ENCODE assay signal across 1 cellular context in the genomic region with DNA sequence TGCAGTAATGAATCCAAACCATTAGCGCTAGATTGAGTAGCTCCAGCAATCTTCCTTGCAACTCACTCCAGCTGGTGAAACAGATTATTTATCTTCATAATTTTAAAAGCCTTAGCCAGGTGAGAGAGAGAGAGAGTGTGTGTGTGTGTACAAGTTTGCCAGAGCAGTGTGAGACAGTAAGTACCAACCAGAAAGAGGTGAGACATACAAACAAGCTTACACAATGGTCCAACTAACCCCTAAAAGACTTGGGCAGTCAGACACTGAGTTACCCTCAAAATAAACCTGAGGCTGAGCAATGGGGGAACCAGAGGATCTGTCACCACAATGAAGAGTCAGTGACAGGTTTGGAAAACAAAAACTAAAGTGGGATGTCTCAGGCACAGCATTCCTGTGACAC.
TF ChIP-seq lines count a peak whose summit lies in the region.

No MANE protein-coding gene starts in this region.

TF ChIP-seq in HEK293, 187 proteins besides CTCF, POLR2A, EP300 and RAD21:
- TF ChIP-seq ZNF202 (tag by site-specific recombination; IDR thresholded peaks at IDR 0.05; ENCODE audit: borderline replicate concordance) = no peak
- TF ChIP-seq, protein P1, sequence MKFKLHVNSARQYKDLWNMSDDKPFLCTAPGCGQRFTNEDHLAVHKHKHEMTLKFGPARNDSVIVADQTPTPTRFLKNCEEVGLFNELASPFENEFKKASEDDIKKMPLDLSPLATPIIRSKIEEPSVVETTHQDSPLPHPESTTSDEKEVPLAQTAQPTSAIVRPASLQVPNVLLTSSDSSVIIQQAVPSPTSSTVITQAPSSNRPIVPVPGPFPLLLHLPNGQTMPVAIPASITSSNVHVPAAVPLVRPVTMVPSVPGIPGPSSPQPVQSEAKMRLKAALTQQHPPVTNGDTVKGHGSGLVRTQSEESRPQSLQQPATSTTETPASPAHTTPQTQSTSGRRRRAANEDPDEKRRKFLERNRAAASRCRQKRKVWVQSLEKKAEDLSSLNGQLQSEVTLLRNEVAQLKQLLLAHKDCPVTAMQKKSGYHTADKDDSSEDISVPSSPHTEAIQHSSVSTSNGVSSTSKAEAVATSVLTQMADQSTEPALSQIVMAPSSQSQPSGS (tag by site-specific recombination; IDR thresholded peaks at IDR 0.05; ENCODE audit: low read depth) = no peak
- TF ChIP-seq ZNF677 (tag by site-specific recombination; IDR thresholded peaks at IDR 0.05) = no peak
- peak; percentile 53; the same call in 1 of the 2 replicates for TF ChIP-seq ZNF133 (tag by site-specific recombination; IDR thresholded peaks at IDR 0.05)
